In the genomic region with DNA sequence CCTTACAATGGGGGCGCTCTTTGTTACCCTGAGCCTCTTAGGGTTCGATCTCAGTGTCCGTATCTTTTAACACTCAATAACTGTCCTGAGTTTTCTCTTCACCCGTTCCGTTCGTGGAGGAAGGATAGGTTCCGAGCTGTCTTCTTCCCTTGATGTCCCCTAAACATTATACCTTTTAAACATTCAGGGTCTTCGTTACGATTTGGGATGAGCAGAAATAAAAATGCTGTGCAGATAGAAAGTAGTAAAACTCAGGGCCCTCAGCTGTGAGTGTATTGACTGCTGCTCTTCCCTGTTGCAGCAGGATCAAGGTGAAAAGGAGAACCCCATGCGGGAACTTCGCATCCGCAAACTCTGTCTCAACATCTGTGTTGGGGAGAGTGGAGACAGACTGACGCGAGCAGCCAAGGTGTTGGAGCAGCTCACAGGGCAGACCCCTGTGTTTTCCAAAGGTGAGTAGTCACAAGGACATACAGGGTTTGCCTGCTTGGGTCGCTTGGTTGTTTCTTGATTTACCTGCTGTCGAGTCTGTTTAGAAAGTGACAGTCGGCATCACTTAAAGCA, we compare ENCODE assay signal across 8 cellular contexts.
DNase-seq lines count a peak whose midpoint lies in the region; ATAC-seq and TF ChIP-seq lines count a peak whose summit lies in the region.

No MANE protein-coding gene starts in this region.

- no peaks in the 10 kb centered on the region for H3K9me2 ChIP-seq in SU-DHL-6 (replicated peaks; ENCODE audit: insufficient read depth, low read length)

- no peak for DNase-seq in fibroblast of pulmonary artery (ENCODE audit: low read depth)
- no peak for DNase-seq in skeletal muscle cell (ENCODE audit: low read depth)
- DNase-seq in NCI-H526 treated with DMSO at 0.1 percent for 48 hours (lab: John Stamatoyannopoulos, UW) = no peak

- peaks cover 38% of the 10 kb centered on the region for H3K36me3 ChIP-seq in SU-DHL-6 (ENCODE audit: low read length)

- H3K79me2 ChIP-seq in SU-DHL-6 (ENCODE audit: insufficient read depth, low read length) = peaks cover 58% of the 10 kb centered on the region

- TF ChIP-seq CTCF in SU-DHL-6 (IDR thresholded peaks at IDR 0.05; ENCODE audit: insufficient read depth, low read length, poor library complexity, severe bottlenecking) (no peak), fibroblast of pulmonary artery (IDR thresholded peaks at IDR 0.05; ENCODE audit: low read length, missing control alignments) (no peak)

- peaks cover 22% of the 10 kb centered on the region for H4K20me1 ChIP-seq in SU-DHL-6 (ENCODE audit: low read depth, low read length)

- H2AFZ ChIP-seq in SU-DHL-6 (ENCODE audit: low read depth, low read length, severe bottlenecking) = no peak overlapping the region

- H3F3A ChIP-seq in SU-DHL-6 (ENCODE audit: insufficient read depth) = peaks cover 12% of the 10 kb centered on the region; the same call in 1 of the 2 replicates

- peak overlapping the region; percentile 88 for H3K9ac ChIP-seq in SU-DHL-6 (ENCODE audit: low read length)

- peak overlapping the region; percentile 80 for H3K27ac ChIP-seq in SU-DHL-6 (ENCODE audit: low read depth, low read length)

- H3K4me3 ChIP-seq in SU-DHL-6 (ENCODE audit: insufficient read depth, low read length, poor library complexity, severe bottlenecking) = peak overlapping the region; percentile 97
- peak overlapping the region; percentile 99 for H3K4me3 ChIP-seq in fibroblast of pulmonary artery (replicated peaks; ENCODE audit: low read depth, low read length)
- peak overlapping the region; percentile 97 for H3K4me3 ChIP-seq in skeletal muscle cell (ENCODE audit: low read depth, low read length)

- no peaks in the 10 kb centered on the region for H3K27me3 ChIP-seq in SU-DHL-6 (ENCODE audit: low read length)

- H3K4me2 ChIP-seq in SU-DHL-6 (ENCODE audit: low read depth, low read length, poor library complexity, severe bottlenecking) = peak overlapping the region; percentile 64

- H3K9me3 ChIP-seq in SU-DHL-6 (ENCODE audit: insufficient read depth, low read length) = no peaks in the 10 kb centered on the region

- ATAC-seq in GM21717 (IDR thresholded peaks at IDR 0.05; ENCODE audit: unreplicated experiment) (peak; percentile 13), GM21786 (IDR thresholded peaks at IDR 0.05; ENCODE audit: unreplicated experiment) (no peak), HG02970 (IDR thresholded peaks at IDR 0.05; ENCODE audit: low FRiP score, unreplicated experiment) (no peak), HG03045 (IDR thresholded peaks at IDR 0.05; ENCODE audit: unreplicated experiment) (no peak)
